ENCODE assay signal across 12 cellular contexts in the genomic region with DNA sequence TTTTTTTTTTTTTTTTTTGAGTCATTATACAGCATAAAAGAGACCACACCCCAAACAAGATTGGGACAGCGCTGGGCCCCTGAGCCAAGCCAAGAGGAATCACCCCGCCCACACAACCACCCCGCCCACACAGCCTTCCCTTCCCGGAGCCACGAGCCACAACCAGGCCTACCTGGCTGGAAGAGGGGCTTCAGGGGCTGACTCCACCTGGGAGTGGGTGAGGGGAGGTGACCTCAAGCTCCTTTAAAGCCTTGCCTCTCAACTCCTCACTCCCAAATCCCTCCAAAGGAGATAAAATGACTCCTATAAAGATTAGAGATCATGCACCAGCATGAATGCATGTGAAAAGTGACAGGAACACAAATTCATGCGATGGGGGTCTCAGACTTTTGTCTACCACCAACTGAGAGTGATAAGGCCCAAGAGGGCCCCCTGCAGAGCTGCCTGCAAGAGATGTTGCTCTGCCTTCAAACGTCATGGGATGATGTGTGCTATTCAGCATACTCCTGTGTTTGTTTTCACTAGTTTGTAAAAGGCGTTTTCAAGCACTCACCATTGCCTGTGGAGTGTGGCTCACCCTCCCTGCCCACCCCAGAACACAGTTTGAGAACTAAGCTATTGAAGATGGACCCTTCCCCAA. TPM values are rescaled to one million over a fixed set of nuclear protein-coding genes. Genes with fewer than 3 reads are reported as not detected.
DNase-seq lines count a peak whose midpoint lies in the region; ATAC-seq and TF ChIP-seq lines count a peak whose summit lies in the region.
"Had no signal": no experiment of that assay in that cellular context is flagged by ENCODE, and none has a peak within 500 bp of the region (broad histone marks: within the 10 kb centered on the region; RNA-seq: fewer than 3 reads in every experiment).

No MANE protein-coding gene starts in this region.

- no peaks in the 10 kb centered on the region for H3K9me3 ChIP-seq in WERI-Rb-1 (ENCODE audit: severe bottlenecking)
- H3K9me3 ChIP-seq in thymus (ENCODE audit: control insufficient read depth): no peaks in the 10 kb centered on the region
- H3K9me3 ChIP-seq: upper lobe of left lung had no signal

- peak overlapping the region; percentile 47; the same call in 1 of the 2 replicates for H3K27ac ChIP-seq in WERI-Rb-1
- peak overlapping the region; percentile 90 for H3K27ac ChIP-seq in thymus (ENCODE audit: low read depth)
- H3K27ac ChIP-seq: upper lobe of left lung had no signal

- intact Hi-C loops in left ventricle myocardium superior (cut with micrococcal nuclease): no loop called here

- WGBS in thymus: 49% methylated on average over 8 of the region's 8 CpGs

- H3K4me3 Mint-ChIP-seq in activated naive CD4-positive, alpha-beta T cell treated with anti-CD3 and anti-CD28 coated beads, Interleukin-2, amount 10 ng/mL, durations not matched to agents 7 days and 5 days: no peak overlapping the region

- no peak overlapping the region for H3K27ac Mint-ChIP-seq in activated naive CD4-positive, alpha-beta T cell treated with anti-CD3 and anti-CD28 coated beads, Interleukin-2, amount 50 U/mL, for 72 hours
- H3K27ac Mint-ChIP-seq in activated naive CD4-positive, alpha-beta T cell treated with anti-CD3 and anti-CD28 coated beads, Interleukin-2, amount 10 ng/mL, durations not matched to agents 7 days and 5 days: no peak overlapping the region

- TF ChIP-seq CTCF in WERI-Rb-1 (IDR thresholded peaks at IDR 0.05; ENCODE audit: low read depth, low read length): no peak

- peak; percentile 33 to 51 for ATAC-seq in activated naive CD4-positive, alpha-beta T cell treated with anti-CD3 and anti-CD28 coated beads, Interleukin-2, amount 50 U/mL, for 72 hours
- peak; percentile 65 for ATAC-seq in left ventricle myocardium superior
- no peak for ATAC-seq in HG03571 (IDR thresholded peaks at IDR 0.05; ENCODE audit: unreplicated experiment)

- H3K9me3 Mint-ChIP-seq in activated naive CD4-positive, alpha-beta T cell treated with anti-CD3 and anti-CD28 coated beads, Interleukin-2, amount 50 U/mL, for 72 hours: no peaks in the 10 kb centered on the region
- H3K9me3 Mint-ChIP-seq in activated naive CD4-positive, alpha-beta T cell treated with anti-CD3 and anti-CD28 coated beads, Interleukin-2, amount 10 ng/mL, durations not matched to agents 7 days and 5 days: no peaks in the 10 kb centered on the region

- H3K27me3 Mint-ChIP-seq in activated naive CD4-positive, alpha-beta T cell treated with anti-CD3 and anti-CD28 coated beads, Interleukin-2, amount 10 ng/mL, durations not matched to agents 7 days and 5 days: peaks cover 41% of the 10 kb centered on the region

- H3K4me1 Mint-ChIP-seq in activated naive CD4-positive, alpha-beta T cell treated with anti-CD3 and anti-CD28 coated beads, Interleukin-2, amount 10 ng/mL, durations not matched to agents 7 days and 5 days: peaks cover 35% of the 10 kb centered on the region

- no peak overlapping the region for H3K4me3 ChIP-seq in WERI-Rb-1 (ENCODE audit: low read depth, low read length)
- no peak overlapping the region for H3K4me3 ChIP-seq in thymus (ENCODE audit: low read length)
- H3K4me3 ChIP-seq: upper lobe of left lung had no signal

- H3K36me3 ChIP-seq in WERI-Rb-1: no peaks in the 10 kb centered on the region
- peaks cover 4% of the 10 kb centered on the region for H3K36me3 ChIP-seq in thymus (ENCODE audit: control insufficient read depth, insufficient read depth)
- H3K36me3 ChIP-seq: upper lobe of left lung had no signal

- DNase-seq in activated naive CD4-positive, alpha-beta T cell treated with anti-CD3 and anti-CD28 coated beads, Interleukin-2, amount 50 U/mL, for 72 hours (ENCODE audit: low spot score in 2 of 2): peak in 1 of 2 donors; percentile 45
- DNase-seq in activated naive CD4-positive, alpha-beta T cell treated with anti-CD3 and anti-CD28 coated beads, Interleukin-2, amount 10 ng/mL, durations not matched to agents 7 days and 5 days: no peak
- no peak for DNase-seq in WERI-Rb-1
- DNase-seq in left ventricle myocardium superior: peak; percentile 62
- no peak for DNase-seq in NCI-H187 treated with DMSO at 0.1 percent for 48 hours (lab: John Stamatoyannopoulos, UW)
- no peak for DNase-seq in inferior parietal cortex (ENCODE audit: extremely low spot score)
- DNase-seq: Calu3, NCI-H187, T-helper 9 cell had no signal

- peaks cover 86% of the 10 kb centered on the region for H3K4me1 ChIP-seq in thymus (ENCODE audit: control insufficient read depth, insufficient read depth, low read length)

- CTCF ChIA-PET in activated naive CD4-positive, alpha-beta T cell treated with anti-CD3 and anti-CD28 coated beads, Interleukin-2, amount 10 ng/mL, durations not matched to agents 7 days and 5 days (lab: Charles Lee): interaction anchor here (0.6 to 2.0 kb wide), 6 partner anchors 8 to 531 kb away, joined by 3 to 5 read pairs (median 4); a partner anchor contains a TSS

- no peaks in the 10 kb centered on the region for H3K27me3 ChIP-seq in WERI-Rb-1 (ENCODE audit: insufficient read depth, low read depth, severe bottlenecking)
- H3K27me3 ChIP-seq in thymus (ENCODE audit: control insufficient read depth, insufficient read depth): no peaks in the 10 kb centered on the region
- H3K27me3 ChIP-seq: upper lobe of left lung had no signal

- no peaks in the 10 kb centered on the region for H3K36me3 Mint-ChIP-seq in activated naive CD4-positive, alpha-beta T cell treated with anti-CD3 and anti-CD28 coated beads, Interleukin-2, amount 50 U/mL, for 72 hours
- H3K36me3 Mint-ChIP-seq in activated naive CD4-positive, alpha-beta T cell treated with anti-CD3 and anti-CD28 coated beads, Interleukin-2, amount 10 ng/mL, durations not matched to agents 7 days and 5 days: no peaks in the 10 kb centered on the region

RNA-seq across cellular contexts. Expression of a gene that starts 23.1 kb away (rescaled TPM):
- total RNA-seq in activated naive CD4-positive, alpha-beta T cell treated with anti-CD3 and anti-CD28 coated beads, Interleukin-2, amount 50 U/mL, for 72 hours: 100 to 1,000 TPM; 124 to 161 TPM
- 85.3 TPM for total RNA-seq in left ventricle myocardium superior
- 107 TPM for polyA plus RNA-seq in thymus
